In genomic region chr6:121446705-121447104, GRCh38 we compare ENCODE assay signal across 10 cellular contexts. TPM values are rescaled to one million over a fixed set of nuclear protein-coding genes. Genes with fewer than 3 reads are reported as not detected.
DNase-seq lines count a peak whose midpoint lies in the region; ATAC-seq and TF ChIP-seq lines count a peak whose summit lies in the region.
"Not testable (repeated sequence)": the region's sequence is repeated elsewhere in the genome, so short reads cannot be mapped to it uniquely, and the experiment has no call there.
"Had no signal": no experiment of that assay in that cellular context is flagged by ENCODE, and none has a peak within 500 bp of the region (broad histone marks: within the 10 kb centered on the region; RNA-seq: fewer than 3 reads in every experiment).

No MANE protein-coding gene starts in this region.

- CTCF ChIA-PET in WTC11 (lab: Charles Lee) = not testable (repeated sequence)

- H3K79me1 ChIP-seq in H9 (ENCODE audit: insufficient read depth, low read depth, low read length, poor library complexity, severe bottlenecking); trophoblast cell (ENCODE audit: low read length): not testable (repeated sequence)

- H3K4me3 ChIP-seq in endodermal cell (ENCODE audit: low read length) = peak overlapping the region; percentile 25
- H3K4me3 ChIP-seq in left lung; trophoblast cell (ENCODE audit: low read depth, low read length): not testable (repeated sequence)

- not testable (repeated sequence) for TF ChIP-seq CTCF in H9 (conservative IDR thresholded peaks at IDR 0.05); WTC11 (IDR thresholded peaks at IDR 0.05); endodermal cell (conservative IDR thresholded peaks at IDR 0.05); left lung (IDR thresholded peaks at IDR 0.05)

- not testable (repeated sequence) for H4K91ac ChIP-seq in H9 (ENCODE audit: insufficient read length, low read depth, low read length); trophoblast cell (ENCODE audit: low read depth, low read length)

- POLR2A ChIA-PET in WTC11 (lab: Charles Lee) = not testable (repeated sequence)

- H3K36me3 Mint-ChIP-seq in H9 (ENCODE audit: insufficient read depth in 1 of 3, low read depth in 3 of 3) (peaks cover 61 to 81% (median 72%) of the 10 kb centered on the region in 3 experiments), WTC11 (peaks cover 81% of the 10 kb centered on the region), endodermal cell (ENCODE audit: low read depth) (peaks cover 79% of the 10 kb centered on the region)

- not testable (repeated sequence) for H2AK5ac ChIP-seq in H9 (ENCODE audit: insufficient read length, low read length); trophoblast cell (ENCODE audit: low read length)

- H3K4ac ChIP-seq in H9 (ENCODE audit: low read depth, low read length); trophoblast cell (ENCODE audit: low read depth, low read length): not testable (repeated sequence)

- not testable (repeated sequence) for H3K27me3 Mint-ChIP-seq in H9 (ENCODE audit: low read depth); WTC11 (ENCODE audit: low read depth); endodermal cell (ENCODE audit: insufficient read depth)

- ATAC-seq in WTC11 = not testable (repeated sequence)
- ATAC-seq in esophagus mucosa (peak; percentile 96), left lung (peak; percentile 80)

- H3K79me2 ChIP-seq in H9 (ENCODE audit: insufficient read depth, low read length) = peaks cover 40% of the 10 kb centered on the region
- not testable (repeated sequence) for H3K79me2 ChIP-seq in trophoblast cell (ENCODE audit: control insufficient read depth, insufficient read depth, low read length, poor library complexity)

- intact Hi-C loops in left lung (cut with DNase I) = not testable (repeated sequence)

- H4K20me1 ChIP-seq in H9 (ENCODE audit: control insufficient read depth, insufficient read depth, insufficient read length) = not testable (repeated sequence)

- not testable (repeated sequence) for DNase-seq in H9; WTC11 (ENCODE audit: low spot score); endodermal cell; left lung
- peak; percentile 65 for DNase-seq in trophoblast cell

- no CpG with 5 or more reads among the region's 7 CpGs for WGBS in H9 (ENCODE audit: extremely low coverage, insufficient read length, low lambda C conversion rate)
- WGBS in endodermal cell (ENCODE audit: insufficient coverage in 1 of 2, insufficient read length in 1 of 2), 2 experiments = 92 to 100% methylated on average over 5 to 7 of the region's 7 CpGs
- no CpG with 5 or more reads among the region's 7 CpGs for WGBS in trophoblast cell (ENCODE audit: extremely low coverage, insufficient coverage, insufficient read length)

- H3K4me1 Mint-ChIP-seq in H9 (peaks cover 48 to 51% of the 10 kb centered on the region in 2 experiments), WTC11 (peaks cover 71% of the 10 kb centered on the region), endodermal cell (peaks cover 45% of the 10 kb centered on the region)

- H3K4me1 ChIP-seq in H9 (ENCODE audit: insufficient read depth, low read length); endodermal cell (ENCODE audit: control insufficient read depth, insufficient read depth, low read length); left lung; trophoblast cell (ENCODE audit: control insufficient read depth in 1 of 2, insufficient read depth in 2 of 2, low read length in 2 of 2): not testable (repeated sequence)

- H3K36me3 ChIP-seq in endodermal cell (ENCODE audit: control insufficient read depth, insufficient read depth, low read length) (peaks cover 91% of the 10 kb centered on the region), left lung (peaks cover 0 to 29% of the 10 kb centered on the region in 2 donors), trophoblast cell (ENCODE audit: control insufficient read depth in 1 of 2, insufficient read depth in 2 of 2, low read length in 2 of 2) (peaks cover 10 to 18% of the 10 kb centered on the region in 2 experiments)

- not testable (repeated sequence) for H3K23me2 ChIP-seq in H9 (ENCODE audit: insufficient read length, low read depth, low read length, poor library complexity, severe bottlenecking)

- H3K4me3 Mint-ChIP-seq in H9, endodermal cell: not testable (repeated sequence)
- peak overlapping the region; percentile 2; the same call in 1 of the 2 replicates for H3K4me3 Mint-ChIP-seq in WTC11

- H2BK12ac ChIP-seq in H9 (ENCODE audit: insufficient read length, low read depth, low read length); trophoblast cell (ENCODE audit: low read length): not testable (repeated sequence)

- not testable (repeated sequence) for H2BK5ac ChIP-seq in H9 (ENCODE audit: insufficient read length, low read length); trophoblast cell (ENCODE audit: low read depth, low read length, poor library complexity)

- not testable (repeated sequence) for H3K9me3 Mint-ChIP-seq in H9, WTC11, endodermal cell

- H3K4me2 ChIP-seq in H9 (ENCODE audit: insufficient read depth, insufficient read length, low read length); trophoblast cell (ENCODE audit: low read length): not testable (repeated sequence)

- not testable (repeated sequence) for H3T11ph ChIP-seq in H9 (ENCODE audit: low read length)

- H3K9me3 ChIP-seq in H9 (ENCODE audit: control insufficient read depth, low read depth, low read length); endodermal cell (ENCODE audit: control insufficient read depth, low read length); left lung; trophoblast cell (ENCODE audit: insufficient read depth, low read depth, low read length): not testable (repeated sequence)

- not testable (repeated sequence) for H3K18ac ChIP-seq in H9 (ENCODE audit: insufficient read length, low read depth, low read length); trophoblast cell (ENCODE audit: low read length)

- not testable (repeated sequence) for H3K56ac ChIP-seq in H9 (ENCODE audit: insufficient read length, low read depth, low read length)

- not testable (repeated sequence) for H3K27ac ChIP-seq in H9 (ENCODE audit: insufficient read length, low read depth, low read length); endodermal cell (ENCODE audit: low read depth, low read length); left lung; trophoblast cell (ENCODE audit: low read depth, low read length)

- H3K14ac ChIP-seq in H9 (ENCODE audit: insufficient read depth, low read length); trophoblast cell (ENCODE audit: low read length): not testable (repeated sequence)

- not testable (repeated sequence) for H2AFZ ChIP-seq in H9 (ENCODE audit: low read length); trophoblast cell (ENCODE audit: insufficient read depth, low read length, poor library complexity)

- H4K5ac ChIP-seq in H9 (ENCODE audit: insufficient read length, low read depth, low read length) = not testable (repeated sequence)

- H4K8ac ChIP-seq in H9 (replicated peaks; ENCODE audit: insufficient read length, low read depth, low read length); trophoblast cell (ENCODE audit: low read depth, low read length): not testable (repeated sequence)

- H2BK20ac ChIP-seq in H9 (ENCODE audit: low read depth, low read length, poor library complexity, severe bottlenecking) = not testable (repeated sequence)

- H3K9ac ChIP-seq in H9 (ENCODE audit: extremely low read depth, insufficient read length, low read length); endodermal cell (ENCODE audit: extremely low read depth, low read length, poor library complexity, severe bottlenecking); trophoblast cell (ENCODE audit: low read length): not testable (repeated sequence)

- H4K12ac ChIP-seq in trophoblast cell (ENCODE audit: low read depth, low read length) = not testable (repeated sequence)

- not testable (repeated sequence) for H2BK120ac ChIP-seq in H9 (ENCODE audit: low read depth, low read length, poor library complexity, severe bottlenecking); trophoblast cell (ENCODE audit: insufficient read depth, low read length, poor library complexity)

- not testable (repeated sequence) for H3K27me3 ChIP-seq in H9 (ENCODE audit: insufficient read depth, low read length); endodermal cell (ENCODE audit: control insufficient read depth, insufficient read depth, low read length, poor library complexity, severe bottlenecking); left lung; trophoblast cell (ENCODE audit: insufficient read depth, low read length)

- H2BK15ac ChIP-seq in H9 (ENCODE audit: low read depth, low read length) = not testable (repeated sequence)

- H3K27ac Mint-ChIP-seq in H9 (peak overlapping the region in 2 of 3 experiments; percentile 61 to 66; a peak in 3 of 7 replicates), WTC11 (peak overlapping the region; percentile 73)
- H3K27ac Mint-ChIP-seq in endodermal cell = not testable (repeated sequence)

- not testable (repeated sequence) for H3K23ac ChIP-seq in H9 (ENCODE audit: insufficient read length, low read depth, low read length); trophoblast cell (ENCODE audit: low read length)

RNA-seq across cellular contexts. Expression of gene GJA1, which starts 11.3 kb away (rescaled TPM):
- total RNA-seq in H9 (2021) (528 and 530 TPM in 2 replicates), WTC11 (2021) (546 to 700 TPM (median 682 TPM) in 3 replicates), endodermal cell (1,000 to 10,000 TPM in 1 of 2 donors, 100 to 1,000 TPM in 1; 706 to 1,121 TPM), esophagus mucosa (116 TPM), left lung (100 to 1,000 TPM in 1 of 2 donors, 10 to 100 TPM in 1; 71.1 to 162 TPM)
- 507 TPM for polyA plus RNA-seq in endodermal cell (2013, experiment 1 of 2)
- polyA plus RNA-seq in endodermal cell (2013, experiment 2 of 2) = 485 TPM
- polyA plus RNA-seq in trophoblast cell (2013) = 194 and 202 TPM in 2 replicates
- total RNA-seq: CD4-positive, alpha-beta memory T cell; HT1080 had no signal
- polyA plus RNA-seq: CD14-positive monocyte; CD4-positive, alpha-beta memory T cell; IgD-negative memory B cell had no signal
